In the genomic region with DNA sequence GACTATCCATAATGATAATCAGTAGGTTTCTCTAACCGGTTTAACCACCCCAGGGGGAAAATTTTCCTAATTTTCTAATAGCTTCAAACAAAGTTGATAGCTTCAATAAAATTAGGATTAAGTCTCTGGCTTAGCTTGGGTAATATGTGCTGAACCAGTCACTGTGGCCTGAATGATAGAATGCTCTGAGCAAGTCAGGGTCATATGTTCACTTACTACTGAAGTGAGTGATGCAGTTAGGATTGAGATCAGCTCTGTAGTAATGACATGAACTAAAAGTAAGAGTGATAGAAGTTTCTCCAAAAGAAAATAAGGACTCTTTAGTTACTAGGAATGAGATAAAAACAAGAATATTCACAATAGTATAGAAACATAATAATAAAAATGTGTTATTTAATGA, we compare ENCODE assay signal across 17 cellular contexts. TPM values are rescaled to one million over a fixed set of nuclear protein-coding genes. Genes with fewer than 3 reads are reported as not detected.
DNase-seq lines count a peak whose midpoint lies in the region; ATAC-seq and TF ChIP-seq lines count a peak whose summit lies in the region.
"Had no signal": no experiment of that assay in that cellular context is flagged by ENCODE, and none has a peak within 500 bp of the region (broad histone marks: within the 10 kb centered on the region; RNA-seq: fewer than 3 reads in every experiment).

No MANE protein-coding gene starts in this region.

- CTCF ChIA-PET in Calu3 (lab: Charles Lee), result interaction anchor here (0.6 kb wide), 2 partner anchors 70 to 579 kb away, joined by 3 to 4 read pairs; no protein-coding TSS in a partner anchor

- H3K4me3 Mint-ChIP-seq in Calu3 (ENCODE audit: low read depth, unreplicated experiment) (no peak overlapping the region), HFFc6 (no peak overlapping the region)
- H3K4me3 Mint-ChIP-seq: H9 had no signal

- no peak for DNase-seq in Calu3
- DNase-seq in HFFc6, result no peak
- DNase-seq in brain microvascular endothelial cell, result peak; percentile 16
- peak; percentile 46 for DNase-seq in kidney tubule cell (ENCODE audit: low spot score)
- DNase-seq in stimulated activated CD8-positive, alpha-beta memory T cell treated with anti-CD3 and anti-CD28 coated beads, Interleukin-4, amount 100 ng/mL, for 48 hours, result no peak
- no peak for DNase-seq in right cardiac atrium
- DNase-seq: activated gamma-delta T cell; body of pancreas; effector CD8-positive, alpha-beta T cell; H9; sigmoid colon had no signal

- H3K9me3 ChIP-seq in right cardiac atrium (ENCODE audit: control insufficient read depth, low read length), result no peaks in the 10 kb centered on the region
- H3K9me3 ChIP-seq: BLaER1, body of pancreas, gastroesophageal sphincter, sigmoid colon, SJCRH30 had no signal

- no TSS peak for BruUV-seq in Calu3 (replicated peaks; lab: Mats Ljungman, UMichigan)

- TF ChIP-seq CTCF in Calu3 (IDR thresholded peaks at IDR 0.05; ENCODE audit: unreplicated experiment) (no peak), HFFc6 (IDR thresholded peaks at IDR 0.05) (no peak), brain microvascular endothelial cell (IDR thresholded peaks at IDR 0.05; ENCODE audit: low read depth, low read length, missing control alignments) (no peak)

- H3K27me3 Mint-ChIP-seq in Calu3 (ENCODE audit: unreplicated experiment) (no peaks in the 10 kb centered on the region), HFFc6 (ENCODE audit: insufficient read depth) (no peaks in the 10 kb centered on the region)

- intact Hi-C loops in Calu3 (cut with micrococcal nuclease; ENCODE audit: unreplicated experiment) (no loop called here), right cardiac atrium (cut with DNase I) (no loop called here)

- in situ Hi-C loops in brain microvascular endothelial cell (cut with HindIII; ENCODE audit: low pct_ligation_motif_present, low sequenced_read_pairs), result no loop called here

- H3K9me3 Mint-ChIP-seq in Calu3 (ENCODE audit: low read depth, unreplicated experiment) (no peaks in the 10 kb centered on the region), HFFc6 (no peaks in the 10 kb centered on the region)
- H3K9me3 Mint-ChIP-seq: H9 had no signal

- whole genome bisulfite sequencing in right cardiac atrium, result 95% methylated on average over 1 of the region's 1 CpG

- H3K36me3 Mint-ChIP-seq in Calu3 (ENCODE audit: insufficient read depth, unreplicated experiment) (peaks cover 24% of the 10 kb centered on the region), HFFc6 (ENCODE audit: low read depth) (peaks cover 12% of the 10 kb centered on the region)

- no peak overlapping the region for H3K27ac ChIP-seq in brain microvascular endothelial cell
- H3K27ac ChIP-seq in right cardiac atrium (ENCODE audit: low read length), result no peak overlapping the region
- H3K27ac ChIP-seq: BLaER1, body of pancreas, gastroesophageal sphincter, sigmoid colon had no signal

- no peaks in the 10 kb centered on the region for H3K4me1 ChIP-seq in right cardiac atrium (ENCODE audit: control insufficient read depth, insufficient read depth, low read length)
- H3K4me1 ChIP-seq: body of pancreas had no signal

- no peaks in the 10 kb centered on the region for H3K36me3 ChIP-seq in brain microvascular endothelial cell (replicated peaks)

- no peak for ATAC-seq in GM18861 (IDR thresholded peaks at IDR 0.05; ENCODE audit: unreplicated experiment)
- no peak for ATAC-seq in right cardiac atrium
- no peak for ATAC-seq in HG02588 (IDR thresholded peaks at IDR 0.05; ENCODE audit: unreplicated experiment)
- ATAC-seq: body of pancreas, gastroesophageal sphincter, K562 had no signal

- H3K4me3 ChIP-seq in brain microvascular endothelial cell (ENCODE audit: low read depth, low read length) (no peak overlapping the region), right cardiac atrium (ENCODE audit: low read length) (no peak overlapping the region)
- H3K4me3 ChIP-seq: BLaER1, body of pancreas, gastroesophageal sphincter, K562, sigmoid colon, SJCRH30 had no signal

- H3K27ac Mint-ChIP-seq in Calu3 (ENCODE audit: unreplicated experiment) (peak overlapping the region; percentile 26), HFFc6 (peak overlapping the region; percentile 53; the same call in 1 of the 2 replicates)

- peaks cover 44% of the 10 kb centered on the region for H3K4me1 Mint-ChIP-seq in Calu3 (ENCODE audit: low read depth, unreplicated experiment)
- peaks cover 48% of the 10 kb centered on the region for H3K4me1 Mint-ChIP-seq in HFFc6 (ENCODE audit: low read depth)

- H3K27me3 ChIP-seq in brain microvascular endothelial cell (replicated peaks) (no peaks in the 10 kb centered on the region), right cardiac atrium (ENCODE audit: control insufficient read depth, insufficient read depth) (no peaks in the 10 kb centered on the region)
- H3K27me3 ChIP-seq: BLaER1, body of pancreas, gastroesophageal sphincter, sigmoid colon, SJCRH30 had no signal

RNA-seq across cellular contexts. Expression of gene ETNK1, which starts 32.6 kb away (rescaled TPM):
- total RNA-seq in Calu3 (2022) (124 and 131 TPM in 2 replicates), right cardiac atrium (10 to 100 TPM; 21.0 to 36.2 (median 29.7) TPM)
- 10 to 100 TPM; 23.7 to 33.8 (median 28.5) TPM for total RNA-seq in HFFc6 (2021; fragmentation: NEBNext Ultra II Directional; extraction: Animal tissue kit (Norgen Biotek cat#: 25700))
- 8.9 TPM for polyA plus RNA-seq in right cardiac atrium

Comparison
In these comparisons a context has a peak if more than half of its experiments do, and no peak if none do; other contexts are left out.
1. DNase-seq: peak in brain microvascular endothelial cell (single experiment) and kidney tubule cell (single experiment); none in Calu3 (single experiment), HFFc6 (single experiment), stimulated activated CD8-positive, alpha-beta memory T cell treated with anti-CD3 and anti-CD28 coated beads, Interleukin-4, amount 100 ng/mL, for 48 hours (single experiment) and right cardiac atrium (0 of 3).